ENCODE assay signal across 9 cellular contexts in genomic region chrX:118226060-118226428, GRCh38.
DNase-seq lines count a peak whose midpoint lies in the region; ATAC-seq and TF ChIP-seq lines count a peak whose summit lies in the region.
"Had no signal": no experiment of that assay in that cellular context is flagged by ENCODE, and none has a peak within 500 bp of the region (broad histone marks: within the 10 kb centered on the region; RNA-seq: fewer than 3 reads in every experiment).

No MANE protein-coding gene starts in this region.

- H3K27me3 Mint-ChIP-seq in stimulated activated naive CD8-positive, alpha-beta T cell treated with anti-CD3 and anti-CD28 coated beads, Interleukin-15, amount 100 ng/mL, for 72 hours: no peaks in the 10 kb centered on the region
- H3K27me3 Mint-ChIP-seq: central memory CD8-positive, alpha-beta T cell had no signal

- H3K27me3 ChIP-seq in esophagus squamous epithelium: no peaks in the 10 kb centered on the region
- peaks cover 0 to 5% of the 10 kb centered on the region in 2 donors for H3K27me3 ChIP-seq in tibial nerve
- H3K27me3 ChIP-seq in MG63: no peaks in the 10 kb centered on the region

- peaks cover 0 to 18% (median 0%) of the 10 kb centered on the region in 3 donors for H3K4me1 ChIP-seq in esophagus squamous epithelium
- H3K4me1 ChIP-seq in tibial nerve: no peaks in the 10 kb centered on the region

- peak overlapping the region in 3 of 4 donors; percentile 49 to 67 (median 53) for H3K27ac ChIP-seq in esophagus squamous epithelium
- H3K27ac ChIP-seq in tibial nerve: peak overlapping the region in 1 of 4 donors; percentile 44

- WGBS in esophagus squamous epithelium, 2 donors: 0% methylated on average over 1 of the region's 1 CpG
- WGBS in tibial nerve, 2 donors: 13 to 44% methylated on average over 1 of the region's 1 CpG

- no peak overlapping the region for H3K27ac Mint-ChIP-seq in stimulated activated naive CD8-positive, alpha-beta T cell treated with anti-CD3 and anti-CD28 coated beads, Interleukin-15, amount 100 ng/mL, for 72 hours

- peak; percentile 53 for ATAC-seq in stimulated activated naive CD8-positive, alpha-beta T cell treated with anti-CD3 and anti-CD28 coated beads, Interleukin-15, amount 100 ng/mL, for 72 hours
- no peak for ATAC-seq in stimulated activated naive CD8-positive, alpha-beta T cell treated with anti-CD3 and anti-CD28 coated beads, Interleukin-15, Interleukin-2, amounts not matched to agents 100 U/mL and 50 U/mL, for 24 hours
- peak; percentile 67 for ATAC-seq in HG02938 (IDR thresholded peaks at IDR 0.05; ENCODE audit: unreplicated experiment)

- H3K9me3 Mint-ChIP-seq in stimulated activated naive CD8-positive, alpha-beta T cell treated with anti-CD3 and anti-CD28 coated beads, Interleukin-15, amount 100 ng/mL, for 72 hours: no peaks in the 10 kb centered on the region
- H3K9me3 Mint-ChIP-seq: central memory CD8-positive, alpha-beta T cell had no signal

- TF ChIP-seq POLR2A in esophagus squamous epithelium (IDR thresholded peaks at IDR 0.05): no peak
- TF ChIP-seq POLR2A in tibial nerve (IDR thresholded peaks at IDR 0.05): no peak

- H3K4me1 Mint-ChIP-seq in stimulated activated naive CD8-positive, alpha-beta T cell treated with anti-CD3 and anti-CD28 coated beads, Interleukin-15, amount 100 ng/mL, for 72 hours: no peaks in the 10 kb centered on the region
- H3K4me1 Mint-ChIP-seq: central memory CD8-positive, alpha-beta T cell had no signal

- H3K9me3 ChIP-seq in esophagus squamous epithelium: no peaks in the 10 kb centered on the region
- no peaks in the 10 kb centered on the region for H3K9me3 ChIP-seq in tibial nerve
- H3K9me3 ChIP-seq in MG63: no peaks in the 10 kb centered on the region

- H3K4me3 ChIP-seq in esophagus squamous epithelium (peak overlapping the region in 1 of 4 donors; percentile 18), tibial nerve (no peak overlapping the region), MG63 (no peak overlapping the region)

- intact Hi-C loops in esophagus squamous epithelium (cut with DNase I): no loop called here

- no peak overlapping the region for H3K4me3 Mint-ChIP-seq in stimulated activated naive CD8-positive, alpha-beta T cell treated with anti-CD3 and anti-CD28 coated beads, Interleukin-15, amount 100 ng/mL, for 72 hours
- H3K4me3 Mint-ChIP-seq: central memory CD8-positive, alpha-beta T cell had no signal

- no peak for TF ChIP-seq EP300 in tibial nerve (IDR thresholded peaks at IDR 0.05)

- no peaks in the 10 kb centered on the region for H3K36me3 ChIP-seq in esophagus squamous epithelium
- no peaks in the 10 kb centered on the region for H3K36me3 ChIP-seq in tibial nerve
- H3K36me3 ChIP-seq in MG63: no peaks in the 10 kb centered on the region

- TF ChIP-seq CTCF in esophagus squamous epithelium (IDR thresholded peaks at IDR 0.05) (peak in 5 of 6 experiments; percentile 18 to 59 (median 41)), tibial nerve (IDR thresholded peaks at IDR 0.05) (peak; percentile 17 to 45 (median 33))

- DNase-seq in stimulated activated naive CD8-positive, alpha-beta T cell treated with anti-CD3 and anti-CD28 coated beads, Interleukin-15, amount 100 ng/mL, for 72 hours: no peak
- DNase-seq in stimulated activated naive CD8-positive, alpha-beta T cell treated with anti-CD3 and anti-CD28 coated beads, Interleukin-15, Interleukin-2, amounts not matched to agents 100 U/mL and 50 U/mL, for 24 hours: no peak
- DNase-seq in NCI-H774 (lab: John Stamatoyannopoulos, UW): peak; percentile 15
- DNase-seq in esophagus squamous epithelium (lab: John Stamatoyannopoulos, UW): no peak
- DNase-seq in tibial nerve (ENCODE audit: low spot score in 2 of 2): no peak
- DNase-seq in mucosa of gallbladder (ENCODE audit: low spot score): no peak
- no peak for DNase-seq in MG63
